9 cellular contexts compared by ENCODE assay signal in the genomic region with DNA sequence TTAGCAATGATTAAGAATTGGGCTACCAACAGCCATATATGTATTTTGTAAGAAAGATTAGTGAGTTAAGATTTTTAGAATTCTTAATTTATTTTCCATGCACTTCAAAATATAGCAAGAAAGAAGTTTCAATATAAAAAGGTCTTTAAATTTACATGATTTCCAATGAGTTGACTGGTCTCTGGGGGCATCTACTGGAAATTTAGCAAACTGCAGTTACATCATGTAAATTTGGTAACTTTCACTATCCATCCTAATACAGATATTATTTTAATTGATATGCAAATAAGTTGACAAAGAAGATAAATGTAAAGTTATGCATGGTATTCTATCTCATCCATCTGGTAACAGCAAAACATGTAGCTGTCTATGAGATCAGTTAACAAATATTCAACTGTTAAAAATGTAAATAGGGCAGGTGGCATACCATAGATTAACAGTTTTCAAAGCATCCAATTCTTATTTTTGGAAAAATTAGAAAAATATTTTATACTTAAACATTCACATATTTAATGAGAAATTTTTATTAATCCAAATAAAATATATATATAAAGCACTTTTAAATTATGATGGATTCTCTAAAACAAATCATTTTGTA. TPM values are rescaled to one million over a fixed set of nuclear protein-coding genes. Genes with fewer than 3 reads are reported as not detected.
A peak's percentile ranks its signal among the peaks of the same experiment; 100 is the strongest.
DNase-seq lines count a peak whose midpoint lies in the region; ATAC-seq, FAIRE-seq and TF ChIP-seq lines count a peak whose summit lies in the region.
"Had no signal": no experiment of that assay in that cellular context is flagged by ENCODE, and none has a peak within 500 bp of the region (broad histone marks: within the 10 kb centered on the region; RNA-seq: fewer than 3 reads in every experiment).

No MANE protein-coding gene starts in this region.

- H3K27ac ChIP-seq in C4-2B (no peak overlapping the region), kidney (ENCODE audit: low read depth in 2 of 2, low read length in 2 of 2) (no peak overlapping the region)
- H3K27ac ChIP-seq: SJCRH30 had no signal

- no peaks in the 10 kb centered on the region for H3K9me3 ChIP-seq in kidney (ENCODE audit: control insufficient read depth in 1 of 2, low read length in 2 of 2)
- H3K9me3 ChIP-seq: SJCRH30 had no signal

- DNase-seq in NAMALWA (ENCODE audit: low spot score), result peak; percentile 68
- DNase-seq in amniotic stem cell (lab: John Stamatoyannopoulos, UW), result peak; percentile 40
- DNase-seq in kidney, result no peak
- DNase-seq in NCI-H226, result no peak
- DNase-seq in islet precursor cell, result no peak

- TF ChIP-seq CTCF in C4-2B (conservative IDR thresholded peaks at IDR 0.05), result peak; percentile 87
- TF ChIP-seq CTCF in kidney (IDR thresholded peaks at IDR 0.05; ENCODE audit: borderline replicate concordance, extremely low read depth, insufficient read depth), result peak; percentile 55

- peak; percentile 92 for FAIRE-seq in kidney (lab: Jason Lieb, UNC)

- H3K4me1 ChIP-seq in kidney (ENCODE audit: control insufficient read depth in 1 of 2, insufficient read depth in 1 of 2, low read depth in 1 of 2, low read length in 2 of 2), result no peaks in the 10 kb centered on the region
- H3K4me1 ChIP-seq: SJCRH30 had no signal

- H3K36me3 ChIP-seq in kidney (ENCODE audit: control insufficient read depth in 1 of 2, insufficient read depth in 2 of 2, low read length in 2 of 2), result no peaks in the 10 kb centered on the region
- H3K36me3 ChIP-seq: SJCRH30 had no signal

- intact Hi-C loops in kidney (cut with DNase I), result loop anchor here (10.0 kb wide), 1 partner anchor 572 kb away; no protein-coding TSS in a partner anchor

- H3K9ac ChIP-seq in kidney (ENCODE audit: low read length in 2 of 2), result no peak overlapping the region

- no peak overlapping the region for H3K4me3 ChIP-seq in kidney (ENCODE audit: low read length in 2 of 2)
- H3K4me3 ChIP-seq: SJCRH30 had no signal

- ATAC-seq in GM18498 (IDR thresholded peaks at IDR 0.05; ENCODE audit: unreplicated experiment) (peak; percentile 65), GM21447 (IDR thresholded peaks at IDR 0.05; ENCODE audit: unreplicated experiment) (no peak)

RNA-seq across cellular contexts. Expression of gene TTC29, which starts 29.1 kb away (rescaled TPM):
- 0.28 TPM for total RNA-seq in kidney
- 0.82 TPM for polyA plus RNA-seq in kidney (ENCODE audit: insufficient read depth, low read depth, low replicate concordance)
- total RNA-seq: SJCRH30 had no signal

Comparison
In these comparisons a context has a peak if more than half of its experiments do, and no peak if none do; other contexts are left out.
1. DNase-seq: peak in NAMALWA (single experiment) and amniotic stem cell (single experiment); none in kidney (single experiment), NCI-H226 (single experiment) and islet precursor cell (single experiment).